ENCODE assay signal across 8 cellular contexts in the genomic region with DNA sequence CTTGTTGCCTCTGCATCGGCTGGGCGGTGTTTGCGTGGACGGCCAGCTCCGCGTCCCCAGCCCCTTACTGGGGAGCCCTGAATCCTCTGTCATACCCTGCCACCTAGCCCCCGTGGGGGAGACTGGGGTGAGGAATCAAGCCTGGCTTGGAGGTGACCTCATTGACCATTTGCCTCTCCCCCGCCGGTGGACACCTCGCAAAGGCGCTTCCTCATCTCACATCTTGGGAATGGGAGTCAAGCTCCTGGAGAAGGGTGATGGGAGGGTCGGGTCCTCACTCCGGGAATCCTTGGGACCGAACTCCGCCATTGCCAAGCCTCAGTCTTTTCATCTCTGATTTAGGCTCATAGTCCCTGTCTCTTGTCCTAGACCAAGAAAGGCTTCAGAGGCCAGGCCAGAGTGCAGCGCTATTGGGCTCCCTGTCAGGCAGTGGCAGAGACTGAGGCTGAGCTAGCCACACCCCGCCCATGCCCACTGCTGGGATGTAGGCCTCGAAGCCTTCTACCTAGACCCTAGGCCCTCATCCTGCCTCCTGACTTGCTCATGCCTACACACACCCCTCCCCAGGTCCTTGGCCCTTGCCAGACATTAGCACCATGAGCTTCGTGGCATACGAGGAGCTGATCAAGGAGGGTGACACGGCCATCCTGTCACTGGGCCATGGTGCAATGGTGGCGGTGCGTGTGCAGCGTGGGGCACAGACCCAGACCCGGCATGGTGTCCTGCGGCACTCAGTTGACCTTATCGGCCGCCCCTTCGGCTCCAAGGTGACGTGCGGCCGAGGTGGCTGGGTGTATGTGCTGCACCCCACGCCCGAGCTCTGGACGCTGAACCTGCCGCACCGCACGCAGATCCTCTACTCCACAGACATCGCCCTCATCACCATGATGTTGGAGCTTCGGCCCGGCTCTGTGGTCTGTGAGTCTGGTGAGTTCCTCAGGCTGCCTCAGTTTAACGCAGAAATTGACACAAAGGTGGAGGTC. TPM values are rescaled to one million over a fixed set of nuclear protein-coding genes. Genes with fewer than 3 reads are reported as not detected.
DNase-seq lines count a peak whose midpoint lies in the region; ATAC-seq, FAIRE-seq and TF ChIP-seq lines count a peak whose summit lies in the region.

No MANE protein-coding gene starts in this region.

- H3K27ac ChIP-seq in adrenal gland (peak overlapping the region in 4 of 5 donors; percentile 57 to 88 (median 86)), HepG2 (ENCODE audit: extremely low read length, insufficient read depth, low read length) (peak overlapping the region; percentile 37), tibial nerve (peak overlapping the region; percentile 92 to 98 (median 94))

- no peak for TF ChIP-seq CTCF in adrenal gland (IDR thresholded peaks at IDR 0.05)
- no peak for TF ChIP-seq CTCF in HepG2 (CRISPR knock-in tag; IDR thresholded peaks at IDR 0.05)
- no peak for TF ChIP-seq CTCF in tibial nerve (IDR thresholded peaks at IDR 0.05)

- FAIRE-seq in HepG2 (lab: Jason Lieb, UNC): no peak

- H3K9me3 Mint-ChIP-seq in activated T-cell treated with anti-CD3 and anti-CD28 coated beads, Interleukin-2, amount 50 U/mL, for 4 hours: no peaks in the 10 kb centered on the region

- no peak for TF ChIP-seq RAD21 in HepG2 (CRISPR knock-in tag; IDR thresholded peaks at IDR 0.05)

- peaks cover 38% of the 10 kb centered on the region for H3K4me1 Mint-ChIP-seq in activated T-cell treated with anti-CD3 and anti-CD28 coated beads, Interleukin-2, amount 50 U/mL, for 4 hours (ENCODE audit: low read depth)

- H3K9ac ChIP-seq in HepG2 (ENCODE audit: insufficient read depth, low read depth, low read length): peak overlapping the region; percentile 85

- no peaks in the 10 kb centered on the region for H3K27me3 ChIP-seq in adrenal gland
- no peaks in the 10 kb centered on the region; a peak in 1 of 5 replicates for H3K27me3 ChIP-seq in HepG2 (ENCODE audit: control insufficient read depth in 1 of 2, insufficient read depth in 2 of 2, low read length in 2 of 2)
- no peaks in the 10 kb centered on the region for H3K27me3 ChIP-seq in tibial nerve

- peak overlapping the region; percentile 98 for H3K4me2 ChIP-seq in HepG2 (ENCODE audit: low read depth, low read length)

- no peaks in the 10 kb centered on the region for H3K36me3 ChIP-seq in adrenal gland (replicated peaks in 1 of 2)
- peaks cover 3 to 4% of the 10 kb centered on the region in 2 experiments; a peak in 3 of 5 replicates for H3K36me3 ChIP-seq in HepG2 (replicated peaks in 1 of 2; ENCODE audit: control insufficient read depth in 1 of 2, insufficient read depth in 2 of 2, low read length in 2 of 2)
- H3K36me3 ChIP-seq in tibial nerve: peaks cover 0 to 44% (median 0%) of the 10 kb centered on the region in 3 donors

- peaks cover 4% of the 10 kb centered on the region for H3K36me3 Mint-ChIP-seq in activated T-cell treated with anti-CD3 and anti-CD28 coated beads, Interleukin-2, amount 50 U/mL, for 4 hours (ENCODE audit: insufficient read depth)

- POLR2A ChIA-PET in HepG2 (lab: Yijun Ruan, JAX): interaction anchor here (1.0 to 3.2 kb wide), 7 partner anchors 9 to 145 kb away, joined by 3 to 37 read pairs (median 15); no protein-coding TSS in a partner anchor

- TF ChIP-seq EP300 in HepG2 (IDR thresholded peaks at IDR 0.05; ENCODE audit: low read depth in 2 of 2, low read length in 2 of 2) (no peak), HepG2 (CRISPR knock-in tag; IDR thresholded peaks at IDR 0.05; ENCODE audit: borderline replicate concordance) (no peak), tibial nerve (IDR thresholded peaks at IDR 0.05) (no peak)

- ATAC-seq in activated T-cell treated with anti-CD3 and anti-CD28 coated beads, Interleukin-2, amount 50 U/mL, for 4 hours: no peak
- ATAC-seq in HepG2 (no peak), sciatic nerve (no peak)

- DNase-seq in activated T-cell treated with anti-CD3 and anti-CD28 coated beads, Interleukin-2, amount 50 U/mL, for 4 hours: no peak
- DNase-seq in activated T-cell treated with anti-CD3 and anti-CD28 coated beads for 4 hours: no peak
- no peak for DNase-seq in adrenal gland
- DNase-seq in HepG2 (ENCODE audit: low spot score): no peak
- DNase-seq in tibial nerve (ENCODE audit: low spot score in 2 of 2): no peak
- no peak for DNase-seq in NCI-H2081 treated with DMSO at 0.1 percent for 48 hours (lab: John Stamatoyannopoulos, UW)
- no peak for DNase-seq in sciatic nerve (ENCODE audit: low spot score)
- DNase-seq in NCI-H2227 treated with DMSO at 0.1 percent for 48 hours (lab: John Stamatoyannopoulos, UW): no peak

- in situ Hi-C loops in HepG2 (cut with HindIII; ENCODE audit: extremely low pct_ligation_motif_present, low pct_unique_long_range_greater_than_20kb): no loop called here

- H3K4me3 ChIP-seq in adrenal gland (peak overlapping the region; percentile 21 to 96 (median 92)), HepG2 (replicated peaks in 1 of 3; ENCODE audit: insufficient read depth in 1 of 3, low read depth in 2 of 3, low read length in 3 of 3) (peak overlapping the region; percentile 87 to 98 (median 95)), tibial nerve (peak overlapping the region; percentile 74 to 95 (median 82))

- TF ChIP-seq POLR2A in adrenal gland (IDR thresholded peaks at IDR 0.05): no peak
- TF ChIP-seq POLR2A in HepG2 (IDR thresholded peaks at IDR 0.05; ENCODE audit: insufficient read depth in 1 of 2, low read depth in 2 of 2, low read length in 2 of 2): no peak
- TF ChIP-seq POLR2A in tibial nerve (IDR thresholded peaks at IDR 0.05): no peak

- peaks cover 30% of the 10 kb centered on the region for H3K79me2 ChIP-seq in HepG2 (ENCODE audit: insufficient read depth, low read length)

- no peaks in the 10 kb centered on the region for H3K9me3 ChIP-seq in adrenal gland (replicated peaks in 1 of 3)
- no peaks in the 10 kb centered on the region for H3K9me3 ChIP-seq in HepG2 (ENCODE audit: low read length)
- no peaks in the 10 kb centered on the region for H3K9me3 ChIP-seq in tibial nerve

- H2AFZ ChIP-seq in HepG2 (ENCODE audit: low read length): no peak overlapping the region

- CTCF ChIA-PET in HepG2 (lab: Yijun Ruan, JAX; ENCODE audit: low intra/inter-chr PET ratio, low total read pairs): no interaction called here

- no peaks in the 10 kb centered on the region for H4K20me1 ChIP-seq in HepG2 (ENCODE audit: insufficient read depth, low read length)

- WGBS in adrenal gland, 4 donors: 43 to 51% (median 47%) methylated on average over 11 to 42 of the region's 42 CpGs
- WGBS in HepG2 (ENCODE audit: low lambda C conversion rate): 24% methylated on average over 4 of the region's 42 CpGs
- 50 to 54% methylated on average over 33 to 37 of the region's 42 CpGs for WGBS in tibial nerve, 2 donors

- intact Hi-C loops in adrenal gland (cut with DNase I) (no loop called here), HepG2 (cut with micrococcal nuclease; ENCODE audit: unreplicated experiment) (no loop called here), sciatic nerve (cut with DNase I) (no loop called here)

- H3K27me3 Mint-ChIP-seq in activated T-cell treated with anti-CD3 and anti-CD28 coated beads, Interleukin-2, amount 50 U/mL, for 4 hours (ENCODE audit: low read depth): no peaks in the 10 kb centered on the region

- peaks cover 26 to 44% of the 10 kb centered on the region in 2 donors for H3K4me1 ChIP-seq in adrenal gland (replicated peaks in 1 of 2)
- peaks cover 56% of the 10 kb centered on the region for H3K4me1 ChIP-seq in HepG2 (ENCODE audit: insufficient read depth, low read length)
- H3K4me1 ChIP-seq in tibial nerve: peaks cover 0 to 66% (median 31%) of the 10 kb centered on the region in 4 donors

- BruUV-seq in HepG2 (replicated peaks; lab: Mats Ljungman, UMichigan): TSS peak; percentile 83

- peak overlapping the region; percentile 94 for H3K4me3 Mint-ChIP-seq in activated T-cell treated with anti-CD3 and anti-CD28 coated beads, Interleukin-2, amount 50 U/mL, for 4 hours

RNA-seq across cellular contexts. Expression of a gene that starts 0.7 kb away (rescaled TPM):
- 10 to 100 TPM; 53.0 to 62.2 (median 61.5) TPM for total RNA-seq in activated T-cell treated with anti-CD3 and anti-CD28 coated beads, Interleukin-2, amount 50 U/mL, for 4 hours
- total RNA-seq in adrenal gland (10 to 100 TPM in 7 of 8 donors, 1 to 10 TPM in 1; 9.7 to 18.1 (median 13.5) TPM), HepG2 (2016; rRNA removed; fragmentation: Illumina TruSeq; extraction: Trizol) (12.2 and 13.6 TPM in 2 replicates), tibial nerve (10 to 100 TPM; 17.9 to 32.4 (median 22.4) TPM), sciatic nerve (12.4 TPM)
- polyA plus RNA-seq in adrenal gland (10 to 100 TPM in 2 of 3 donors, 1 to 10 TPM in 1; 2.5 to 26.0 (median 17.1) TPM), HepG2 (2011; rRNA removed) (6.5 and 9.8 TPM in 2 replicates)
- total RNA-seq in HepG2 (2016; cell fraction: cytosol; rRNA removed; fragmentation: Illumina TruSeq; extraction: Trizol; ENCODE audit: low read depth): 4.0 and 5.2 TPM in 2 replicates
- 12.4 and 14.5 TPM in 2 replicates for total RNA-seq in HepG2 (2016; cell fraction: insoluble cytoplasmic fraction; rRNA removed; fragmentation: Illumina TruSeq; extraction: Trizol)
- 8.3 and 9.6 TPM in 2 replicates for total RNA-seq in HepG2 (2016; cell fraction: membrane; rRNA removed; fragmentation: Illumina TruSeq; extraction: Trizol)
- total RNA-seq in HepG2 (2016; cell fraction: nucleus; rRNA removed; fragmentation: Illumina TruSeq; extraction: Trizol): 10.4 and 11.7 TPM in 2 replicates
- polyA plus RNA-seq in HepG2 (2011; cell fraction: cytosol; rRNA removed): 6.4 and 11.5 TPM in 2 replicates
- polyA plus RNA-seq in HepG2 (2011; cell fraction: nucleus; rRNA removed): 26.1 and 31.2 TPM in 2 replicates
- polyA plus RNA-seq in HepG2 (2012): 4.0 and 8.4 TPM in 2 replicates
- polyA plus RNA-seq in HepG2 (2016; cell fraction: cytosol; fragmentation: Illumina TruSeq; extraction: Trizol; ENCODE audit: low read depth): 3.9 and 4.4 TPM in 2 replicates
- polyA plus RNA-seq in HepG2 (2016; cell fraction: insoluble cytoplasmic fraction; fragmentation: Illumina TruSeq; extraction: Trizol; ENCODE audit: low read depth): 12.0 and 13.1 TPM in 2 replicates
- 6.7 and 7.2 TPM in 2 replicates for polyA plus RNA-seq in HepG2 (2016; cell fraction: membrane; fragmentation: Illumina TruSeq; extraction: Trizol; ENCODE audit: low read depth)
- polyA plus RNA-seq in HepG2 (2016; cell fraction: nucleus; fragmentation: Illumina TruSeq; extraction: Trizol; ENCODE audit: insufficient read depth, low read depth): 13.5 and 14.3 TPM in 2 replicates
- polyA minus RNA-seq in HepG2 (2011; rRNA and poly(A)+ RNA removed; ENCODE audit: low replicate concordance): 14.6 and 19.9 TPM in 2 replicates
- 4.6 and 4.7 TPM in 2 replicates for polyA minus RNA-seq in HepG2 (2011; cell fraction: cytosol; rRNA and poly(A)+ RNA removed)
- polyA minus RNA-seq in HepG2 (2011; cell fraction: nucleus; rRNA and poly(A)+ RNA removed): 15.8 and 16.6 TPM in 2 replicates

RNA-seq across cellular contexts. Expression of a gene that starts 7.0 kb away (rescaled TPM):
- total RNA-seq in activated T-cell treated with anti-CD3 and anti-CD28 coated beads, Interleukin-2, amount 50 U/mL, for 4 hours: 1 to 10 TPM; 4.1 to 7.6 (median 6.7) TPM
- total RNA-seq in adrenal gland (100 to 1,000 TPM in 7 of 8 donors, 10 to 100 TPM in 1; 95.6 to 410 (median 198) TPM), HepG2 (2016; rRNA removed; fragmentation: Illumina TruSeq; extraction: Trizol) (82.3 and 92.4 TPM in 2 replicates), tibial nerve (100 to 1,000 TPM in 3 of 4 donors, 10 to 100 TPM in 1; 75.6 to 249 (median 141) TPM), sciatic nerve (69.1 TPM)
- polyA plus RNA-seq in adrenal gland (100 to 1,000 TPM in 2 of 3 donors, 10 to 100 TPM in 1; 11.0 to 383 (median 303) TPM), HepG2 (2011; rRNA removed) (179 and 217 TPM in 2 replicates)
- total RNA-seq in HepG2 (2016; cell fraction: cytosol; rRNA removed; fragmentation: Illumina TruSeq; extraction: Trizol; ENCODE audit: low read depth): 35.0 and 38.6 TPM in 2 replicates
- total RNA-seq in HepG2 (2016; cell fraction: insoluble cytoplasmic fraction; rRNA removed; fragmentation: Illumina TruSeq; extraction: Trizol): 77.0 and 90.7 TPM in 2 replicates
- 39.1 and 44.5 TPM in 2 replicates for total RNA-seq in HepG2 (2016; cell fraction: membrane; rRNA removed; fragmentation: Illumina TruSeq; extraction: Trizol)
- total RNA-seq in HepG2 (2016; cell fraction: nucleus; rRNA removed; fragmentation: Illumina TruSeq; extraction: Trizol): 55.0 and 62.1 TPM in 2 replicates
- polyA plus RNA-seq in HepG2 (2011; cell fraction: cytosol; rRNA removed): 94.2 and 257 TPM in 2 replicates
- polyA plus RNA-seq in HepG2 (2011; cell fraction: nucleus; rRNA removed): 634 and 1,191 TPM in 2 replicates
- polyA plus RNA-seq in HepG2 (2012): 136 and 210 TPM in 2 replicates
- 60.2 and 68.2 TPM in 2 replicates for polyA plus RNA-seq in HepG2 (2016; cell fraction: cytosol; fragmentation: Illumina TruSeq; extraction: Trizol; ENCODE audit: low read depth)
- polyA plus RNA-seq in HepG2 (2016; cell fraction: insoluble cytoplasmic fraction; fragmentation: Illumina TruSeq; extraction: Trizol; ENCODE audit: low read depth): 156 and 198 TPM in 2 replicates
- 60.4 and 60.5 TPM in 2 replicates for polyA plus RNA-seq in HepG2 (2016; cell fraction: membrane; fragmentation: Illumina TruSeq; extraction: Trizol; ENCODE audit: low read depth)
- polyA plus RNA-seq in HepG2 (2016; cell fraction: nucleus; fragmentation: Illumina TruSeq; extraction: Trizol; ENCODE audit: insufficient read depth, low read depth): 164 and 170 TPM in 2 replicates
- 111 and 125 TPM in 2 replicates for polyA minus RNA-seq in HepG2 (2011; rRNA and poly(A)+ RNA removed; ENCODE audit: low replicate concordance)
- 96.8 and 156 TPM in 2 replicates for polyA minus RNA-seq in HepG2 (2011; cell fraction: cytosol; rRNA and poly(A)+ RNA removed)
- 34.2 and 39.0 TPM in 2 replicates for polyA minus RNA-seq in HepG2 (2011; cell fraction: nucleus; rRNA and poly(A)+ RNA removed)

RNA-seq across cellular contexts. Expression of a gene that starts 32.8 kb away (rescaled TPM):
- total RNA-seq in activated T-cell treated with anti-CD3 and anti-CD28 coated beads, Interleukin-2, amount 50 U/mL, for 4 hours: 10 to 100 TPM; 31.4 to 35.6 (median 32.2) TPM
- total RNA-seq in adrenal gland (10 to 100 TPM; 17.8 to 33.5 (median 25.7) TPM), HepG2 (2016; rRNA removed; fragmentation: Illumina TruSeq; extraction: Trizol) (21.0 and 34.8 TPM in 2 replicates), tibial nerve (10 to 100 TPM; 26.1 to 36.5 (median 31.7) TPM), sciatic nerve (30.3 TPM)
- polyA plus RNA-seq in adrenal gland (10 to 100 TPM in 1 of 3 donors, 1 to 10 TPM in 2; 5.2 to 28.4 (median 5.6) TPM), HepG2 (2011; rRNA removed) (3.0 and 3.5 TPM in 2 replicates)
- 2.3 and 2.5 TPM in 2 replicates for total RNA-seq in HepG2 (2016; cell fraction: cytosol; rRNA removed; fragmentation: Illumina TruSeq; extraction: Trizol; ENCODE audit: low read depth)
- 21.9 and 34.1 TPM in 2 replicates for total RNA-seq in HepG2 (2016; cell fraction: insoluble cytoplasmic fraction; rRNA removed; fragmentation: Illumina TruSeq; extraction: Trizol)
- total RNA-seq in HepG2 (2016; cell fraction: membrane; rRNA removed; fragmentation: Illumina TruSeq; extraction: Trizol): 11.4 and 14.2 TPM in 2 replicates
- 14.8 and 16.2 TPM in 2 replicates for total RNA-seq in HepG2 (2016; cell fraction: nucleus; rRNA removed; fragmentation: Illumina TruSeq; extraction: Trizol)
- polyA plus RNA-seq in HepG2 (2011; cell fraction: cytosol; rRNA removed): 2.5 and 3.9 TPM in 2 replicates
- 3.3 and 3.7 TPM in 2 replicates for polyA plus RNA-seq in HepG2 (2011; cell fraction: nucleus; rRNA removed)
- polyA plus RNA-seq in HepG2 (2012): 7.9 and 9.3 TPM in 2 replicates
- 1.0 and 1.3 TPM in 2 replicates for polyA plus RNA-seq in HepG2 (2016; cell fraction: cytosol; fragmentation: Illumina TruSeq; extraction: Trizol; ENCODE audit: low read depth)
- polyA plus RNA-seq in HepG2 (2016; cell fraction: insoluble cytoplasmic fraction; fragmentation: Illumina TruSeq; extraction: Trizol; ENCODE audit: low read depth): 16.8 and 20.0 TPM in 2 replicates
- polyA plus RNA-seq in HepG2 (2016; cell fraction: membrane; fragmentation: Illumina TruSeq; extraction: Trizol; ENCODE audit: low read depth): 5.3 and 6.2 TPM in 2 replicates
- 13.8 and 14.6 TPM in 2 replicates for polyA plus RNA-seq in HepG2 (2016; cell fraction: nucleus; fragmentation: Illumina TruSeq; extraction: Trizol; ENCODE audit: insufficient read depth, low read depth)
- 5.3 and 11.8 TPM in 2 replicates for polyA minus RNA-seq in HepG2 (2011; rRNA and poly(A)+ RNA removed; ENCODE audit: low replicate concordance)
- 7.2 and 8.6 TPM in 2 replicates for polyA minus RNA-seq in HepG2 (2011; cell fraction: cytosol; rRNA and poly(A)+ RNA removed)
- 9.8 and 9.9 TPM in 2 replicates for polyA minus RNA-seq in HepG2 (2011; cell fraction: nucleus; rRNA and poly(A)+ RNA removed)

RNA-seq across cellular contexts. Expression of a gene that starts 33.1 kb away (rescaled TPM):
- 10 to 100 TPM; 42.0 to 53.2 (median 49.2) TPM for total RNA-seq in activated T-cell treated with anti-CD3 and anti-CD28 coated beads, Interleukin-2, amount 50 U/mL, for 4 hours
- total RNA-seq in adrenal gland (10 to 100 TPM in 7 of 8 donors, 1 to 10 TPM in 1; 4.9 to 39.2 (median 29.7) TPM), HepG2 (2016; rRNA removed; fragmentation: Illumina TruSeq; extraction: Trizol) (25.1 and 25.2 TPM in 2 replicates), tibial nerve (10 to 100 TPM in 3 of 4 donors, 1 to 10 TPM in 1; 7.2 to 31.6 (median 12.3) TPM), sciatic nerve (37.4 TPM)
- polyA plus RNA-seq in adrenal gland (10 to 100 TPM; 29.7 to 59.6 (median 58.8) TPM), HepG2 (2011; rRNA removed) (10.9 and 14.0 TPM in 2 replicates)
- total RNA-seq in HepG2 (2016; cell fraction: cytosol; rRNA removed; fragmentation: Illumina TruSeq; extraction: Trizol; ENCODE audit: low read depth): 29.4 and 38.9 TPM in 2 replicates
- total RNA-seq in HepG2 (2016; cell fraction: insoluble cytoplasmic fraction; rRNA removed; fragmentation: Illumina TruSeq; extraction: Trizol): 25.7 and 29.2 TPM in 2 replicates
- total RNA-seq in HepG2 (2016; cell fraction: membrane; rRNA removed; fragmentation: Illumina TruSeq; extraction: Trizol): 46.6 and 48.0 TPM in 2 replicates
- 11.0 and 15.0 TPM in 2 replicates for total RNA-seq in HepG2 (2016; cell fraction: nucleus; rRNA removed; fragmentation: Illumina TruSeq; extraction: Trizol)
- 10.2 and 14.5 TPM in 2 replicates for polyA plus RNA-seq in HepG2 (2011; cell fraction: cytosol; rRNA removed)
- 2.6 and 3.1 TPM in 2 replicates for polyA plus RNA-seq in HepG2 (2011; cell fraction: nucleus; rRNA removed)
- 25.7 and 32.6 TPM in 2 replicates for polyA plus RNA-seq in HepG2 (2012)
- 63.7 and 73.8 TPM in 2 replicates for polyA plus RNA-seq in HepG2 (2016; cell fraction: cytosol; fragmentation: Illumina TruSeq; extraction: Trizol; ENCODE audit: low read depth)
- polyA plus RNA-seq in HepG2 (2016; cell fraction: insoluble cytoplasmic fraction; fragmentation: Illumina TruSeq; extraction: Trizol; ENCODE audit: low read depth): 33.7 and 39.8 TPM in 2 replicates
- polyA plus RNA-seq in HepG2 (2016; cell fraction: membrane; fragmentation: Illumina TruSeq; extraction: Trizol; ENCODE audit: low read depth): 52.0 and 59.9 TPM in 2 replicates
- 21.5 and 21.7 TPM in 2 replicates for polyA plus RNA-seq in HepG2 (2016; cell fraction: nucleus; fragmentation: Illumina TruSeq; extraction: Trizol; ENCODE audit: insufficient read depth, low read depth)
- 4.7 and 5.1 TPM in 2 replicates for polyA minus RNA-seq in HepG2 (2011; rRNA and poly(A)+ RNA removed; ENCODE audit: low replicate concordance)
- 3.6 and 6.4 TPM in 2 replicates for polyA minus RNA-seq in HepG2 (2011; cell fraction: cytosol; rRNA and poly(A)+ RNA removed)
- 10.1 and 11.3 TPM in 2 replicates for polyA minus RNA-seq in HepG2 (2011; cell fraction: nucleus; rRNA and poly(A)+ RNA removed)

Comparison
In these comparisons a context has a peak if more than half of its experiments do, and no peak if none do; other contexts are left out.
1. H3K27ac ChIP-seq: peak in every context shown above with its lines; median percentile 94 in tibial nerve; 86 in adrenal gland; 37 in HepG2.